ENCODE assay signal across 8 cellular contexts in genomic region chr10:71888248-71888622, GRCh38. TPM values are rescaled to one million over a fixed set of nuclear protein-coding genes. Genes with fewer than 3 reads are reported as not detected.
DNase-seq lines count a peak whose midpoint lies in the region; ATAC-seq and TF ChIP-seq lines count a peak whose summit lies in the region.

No MANE protein-coding gene starts in this region.

- H3K36me3 ChIP-seq in lower lobe of right lung, result no peaks in the 10 kb centered on the region
- H3K36me3 ChIP-seq in transverse colon, result no peaks in the 10 kb centered on the region
- H3K36me3 ChIP-seq in aorta (ENCODE audit: control insufficient read depth in 1 of 2, insufficient read depth in 2 of 2, low read length in 1 of 2), result no peaks in the 10 kb centered on the region

- peaks cover 17% of the 10 kb centered on the region for H3K4me1 Mint-ChIP-seq in activated naive CD4-positive, alpha-beta T cell treated with anti-CD3 and anti-CD28 coated beads for 36 hours (ENCODE audit: low read depth)

- no peak for TF ChIP-seq CTCF in astrocyte of the cerebellum (IDR thresholded peaks at IDR 0.05; ENCODE audit: low read depth, low read length, missing control alignments)
- TF ChIP-seq CTCF in lower lobe of right lung (IDR thresholded peaks at IDR 0.05), result no peak
- TF ChIP-seq CTCF in transverse colon (IDR thresholded peaks at IDR 0.05), result no peak

- H3K4me3 ChIP-seq in astrocyte of the cerebellum (ENCODE audit: low read depth, low read length), result peak overlapping the region; percentile 41
- peak overlapping the region; percentile 57 for H3K4me3 ChIP-seq in lower lobe of right lung
- H3K4me3 ChIP-seq in transverse colon, result peak overlapping the region; percentile 8 to 53 (median 29)
- H3K4me3 ChIP-seq in aorta (ENCODE audit: low read length in 2 of 2), result peak overlapping the region in 1 of 2 donors; percentile 51

- ATAC-seq in lower lobe of right lung (no peak), aorta (ENCODE audit: low FRiP score) (no peak)

- CTCF ChIA-PET in activated naive CD4-positive, alpha-beta T cell treated with anti-CD3 and anti-CD28 coated beads for 36 hours (lab: Charles Lee), result interaction anchor here (0.8 kb wide), 1 partner anchor 8 kb away, joined by 3 read pairs; no protein-coding TSS in a partner anchor

- H3K4me3 Mint-ChIP-seq in activated naive CD4-positive, alpha-beta T cell treated with anti-CD3 and anti-CD28 coated beads for 36 hours, result peak overlapping the region; percentile 78

- intact Hi-C loops in activated naive CD4-positive, alpha-beta T cell treated with anti-CD3 and anti-CD28 coated beads for 36 hours (cut with micrococcal nuclease), result loop anchor here (2.0 kb wide), 2 partner anchors 51 to 119 kb away; no protein-coding TSS in a partner anchor
- intact Hi-C loops in lower lobe of right lung (cut with DNase I), result no loop called here
- intact Hi-C loops in transverse colon (cut with DNase I; ENCODE audit: low total_unique reads), result no loop called here
- intact Hi-C loops in aorta (cut with DNase I), result no loop called here

- DNase-seq in activated naive CD4-positive, alpha-beta T cell treated with anti-CD3 and anti-CD28 coated beads for 36 hours, result no peak
- DNase-seq in activated naive CD4-positive, alpha-beta T cell treated with anti-CD3 and anti-CD28 coated beads, Interleukin-2, amount 50 U/mL, for 16 hours, result no peak
- DNase-seq in astrocyte of the cerebellum (ENCODE audit: low read depth) (no peak), lower lobe of right lung (no peak), transverse colon (no peak), aorta (no peak), NCI-H2196 treated with DMSO at 0.1 percent for 48 hours (lab: John Stamatoyannopoulos, UW; ENCODE audit: unreplicated experiment) (no peak), kidney glomerular epithelial cell (lab: John Stamatoyannopoulos, UW) (no peak)

- H3K27me3 Mint-ChIP-seq in activated naive CD4-positive, alpha-beta T cell treated with anti-CD3 and anti-CD28 coated beads for 36 hours (ENCODE audit: low read depth), result no peaks in the 10 kb centered on the region

- no peak for TF ChIP-seq EP300 in transverse colon (IDR thresholded peaks at IDR 0.05; ENCODE audit: low read depth)

- 28 to 43% methylated on average over 8 of the region's 8 CpGs for WGBS in transverse colon (ENCODE audit: low coverage in 1 of 2), 2 donors
- WGBS in aorta, 2 donors, result 55 to 57% methylated on average over 8 of the region's 8 CpGs

- no peak overlapping the region for H3K27ac Mint-ChIP-seq in activated naive CD4-positive, alpha-beta T cell treated with anti-CD3 and anti-CD28 coated beads for 36 hours

- H3K36me3 Mint-ChIP-seq in activated naive CD4-positive, alpha-beta T cell treated with anti-CD3 and anti-CD28 coated beads for 36 hours (ENCODE audit: low read depth), result no peaks in the 10 kb centered on the region

- no peak for TF ChIP-seq POLR2A in transverse colon (IDR thresholded peaks at IDR 0.05)

- H3K27me3 ChIP-seq in lower lobe of right lung (ENCODE audit: low read depth) (no peaks in the 10 kb centered on the region), transverse colon (peaks cover 3% of the 10 kb centered on the region), aorta (ENCODE audit: control insufficient read depth in 1 of 2, insufficient read depth in 2 of 2, low read length in 1 of 2) (no peaks in the 10 kb centered on the region)

- in situ Hi-C loops in astrocyte of the cerebellum (cut with HindIII; ENCODE audit: low sequenced_read_pairs), result loop anchor here (25.0 kb wide), 1 partner anchor 424 kb away; no protein-coding TSS in a partner anchor
- in situ Hi-C loops in transverse colon (cut with MboI; ENCODE audit: low pct_ligation_motif_present in 1 of 4, low pct_unique_long_range_greater_than_20kb in 1 of 4, low sequenced_read_pairs in 3 of 4), result loop anchor here in 2 of 4 donors (25.0 kb wide), 1 partner anchor 449 kb away; no protein-coding TSS in a partner anchor

- no peaks in the 10 kb centered on the region for H3K9me3 Mint-ChIP-seq in activated naive CD4-positive, alpha-beta T cell treated with anti-CD3 and anti-CD28 coated beads for 36 hours

- H3K27ac ChIP-seq in lower lobe of right lung (peak overlapping the region; percentile 76), transverse colon (peak overlapping the region; percentile 71 to 83 (median 76)), aorta (ENCODE audit: low read depth in 1 of 2, low read length in 2 of 2) (no peak overlapping the region)

- peaks cover 40% of the 10 kb centered on the region for H3K4me1 ChIP-seq in lower lobe of right lung
- H3K4me1 ChIP-seq in transverse colon, result peaks cover 0 to 21% (median 12%) of the 10 kb centered on the region in 4 donors
- H3K4me1 ChIP-seq in aorta (ENCODE audit: control insufficient read depth in 1 of 2, insufficient read depth in 2 of 2, low read length in 2 of 2), result no peaks in the 10 kb centered on the region

- H3K9me3 ChIP-seq in lower lobe of right lung (no peaks in the 10 kb centered on the region), transverse colon (no peaks in the 10 kb centered on the region), aorta (ENCODE audit: control insufficient read depth, low read length) (no peaks in the 10 kb centered on the region)

RNA-seq across cellular contexts. Expression of gene PSAP, which starts 37.2 kb away (rescaled TPM):
- total RNA-seq in activated naive CD4-positive, alpha-beta T cell treated with anti-CD3 and anti-CD28 coated beads for 36 hours, result 100 to 1,000 TPM; 129 to 133 TPM
- 2,019 TPM for total RNA-seq in lower lobe of right lung
- total RNA-seq in transverse colon, result 100 to 1,000 TPM; 383 to 667 (median 478) TPM
- total RNA-seq in aorta, result 1,000 to 10,000 TPM in 1 of 2 donors, 100 to 1,000 TPM in 1; 995 to 1,176 TPM
- 1,000 to 10,000 TPM in 1 of 2 donors, 100 to 1,000 TPM in 1; 698 to 1,028 TPM for polyA plus RNA-seq in aorta

Comparison
In these comparisons a context has a peak if more than half of its experiments do, and no peak if none do; other contexts are left out.
1. H3K27ac ChIP-seq: peak in lower lobe of right lung (single experiment) and transverse colon (4 of 4); none in aorta (0 of 2).